In the genomic region with DNA sequence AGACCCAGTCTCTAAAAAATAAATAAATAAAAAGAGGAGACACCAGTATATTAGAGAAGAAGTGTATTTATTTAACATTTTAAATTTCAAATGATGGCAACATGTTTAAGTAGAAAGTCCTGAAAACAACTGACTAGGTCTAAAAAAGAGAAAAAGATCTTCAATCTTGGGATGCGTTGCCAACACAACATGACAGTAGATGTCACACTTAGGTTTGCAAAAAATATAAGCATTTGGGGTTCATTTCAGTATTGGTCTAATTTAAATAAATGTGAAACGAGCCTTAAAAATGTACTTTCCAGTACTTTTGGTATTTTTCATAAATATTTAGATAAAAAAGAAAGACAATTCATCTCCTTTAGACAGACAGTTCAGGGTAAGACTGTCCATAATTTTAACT, we compare ENCODE assay signal across 18 cellular contexts. TPM values are rescaled to one million over a fixed set of nuclear protein-coding genes. Genes with fewer than 3 reads are reported as not detected.
DNase-seq lines count a peak whose midpoint lies in the region; ATAC-seq and TF ChIP-seq lines count a peak whose summit lies in the region.
"Had no signal": no experiment of that assay in that cellular context is flagged by ENCODE, and none has a peak within 500 bp of the region (broad histone marks: within the 10 kb centered on the region; RNA-seq: fewer than 3 reads in every experiment).

No MANE protein-coding gene starts in this region.

- WGBS in prostate gland = 96% methylated on average over 2 of the region's 2 CpGs

- no peak for DNase-seq in A673 (ENCODE audit: low spot score)
- DNase-seq in CD4-positive, alpha-beta memory T cell = no peak
- no peak for DNase-seq in Panc1 (ENCODE audit: low read depth, low spot score)
- DNase-seq in immature natural killer cell = no peak
- DNase-seq in substantia nigra (lab: John Stamatoyannopoulos, UW) = no peak
- no peak for DNase-seq in EL
- no peak for DNase-seq in prostate gland (ENCODE audit: low spot score)
- DNase-seq: activated CD8-positive, alpha-beta memory T cell treated with anti-CD3 and anti-CD28 coated beads, Interleukin-2, amount 50 U/mL, for 4 hours; activated naive CD8-positive, alpha-beta T cell treated with anti-CD3 and anti-CD28 coated beads, Interleukin-2, amount 10 ng/mL, durations not matched to agents 7 days and 5 days; heart right ventricle; kidney; NCI-H2171 treated with DMSO at 0.1 percent for 48 hours; NCI-H774; ovary; stimulated activated CD4-positive, alpha-beta T cell treated with anti-CD3 and anti-CD28 coated beads, Interleukin-4, amount 100 ng/mL, for 4 hours had no signal

- peak overlapping the region in 6 of 8 donors; percentile 44 to 99 (median 56) for H3K4me3 Mint-ChIP-seq in CD4-positive, alpha-beta memory T cell
- H3K4me3 Mint-ChIP-seq in immature natural killer cell = peak overlapping the region in 4 of 5 donors; percentile 38 to 99 (median 64)
- H3K4me3 Mint-ChIP-seq: CD14-positive monocyte had no signal

- no peak for TF ChIP-seq CTCF in A673 (conservative IDR thresholded peaks at IDR 0.05; ENCODE audit: low read depth, low read length)
- no peak for TF ChIP-seq CTCF in Panc1 (IDR thresholded peaks at IDR 0.05)
- no peak for TF ChIP-seq CTCF in prostate gland (IDR thresholded peaks at IDR 0.05)

- ATAC-seq in Panc1 = no peak
- ATAC-seq: activated CD4-positive, CD25-positive, alpha-beta regulatory T cell treated with anti-CD3 and anti-CD28 coated beads, Interleukin-2, amount 50 U/mL, for 24 hours; heart right ventricle had no signal

- H3K27ac Mint-ChIP-seq in CD4-positive, alpha-beta memory T cell = no peak overlapping the region
- H3K27ac Mint-ChIP-seq in immature natural killer cell = peak overlapping the region in 2 of 6 donors; percentile 47 to 50

- no TSS peak for BruUV-seq in A673 (replicated peaks; lab: Mats Ljungman, UMichigan)
- BruUV-seq in Panc1 (replicated peaks; lab: Mats Ljungman, UMichigan) = no TSS peak

- CTCF ChIA-PET in A673 (lab: Charles Lee) = no interaction called here
- CTCF ChIA-PET in CD4-positive, alpha-beta memory T cell (lab: Charles Lee; ENCODE audit: partially characterized antibody) = interaction anchor here (1.0 to 4.0 kb wide), 12 partner anchors 9 to 79 kb away, joined by 3 to 47 read pairs (median 20); partner anchors contain the start of genes CDH24, PRMT5 and PSMB5
- CTCF ChIA-PET in Panc1 (lab: Charles Lee) = interaction anchor here (1.1 kb wide), 1 partner anchor 63 kb away, joined by 3 read pairs; no protein-coding TSS in a partner anchor

- peak overlapping the region; percentile 55 for H3K4me3 ChIP-seq in A673 (ENCODE audit: low read depth, low read length, poor library complexity, severe bottlenecking)
- H3K4me3 ChIP-seq in CD4-positive, alpha-beta memory T cell (ENCODE audit: low read length in 2 of 2) = no peak overlapping the region
- H3K4me3 ChIP-seq in Panc1 (ENCODE audit: low read depth in 2 of 2, low read length in 2 of 2) = no peak overlapping the region
- H3K4me3 ChIP-seq in prostate gland = no peak overlapping the region
- H3K4me3 ChIP-seq: ovary had no signal

- H3K9me3 Mint-ChIP-seq in CD4-positive, alpha-beta memory T cell = no peaks in the 10 kb centered on the region
- no peaks in the 10 kb centered on the region for H3K9me3 Mint-ChIP-seq in immature natural killer cell
- H3K9me3 Mint-ChIP-seq: activated naive CD8-positive, alpha-beta T cell treated with anti-CD3 and anti-CD28 coated beads, Interleukin-2, amount 10 ng/mL, durations not matched to agents 7 days and 5 days; CD14-positive monocyte had no signal

- intact Hi-C loops in A673 (cut with micrococcal nuclease; ENCODE audit: unreplicated experiment) (loop anchor here (1.0 kb wide), 1 partner anchor 23 kb away; the partner anchor contains the start of gene AJUBA), Panc1 (cut with micrococcal nuclease; ENCODE audit: unreplicated experiment) (no loop called here), prostate gland (cut with DNase I) (no loop called here)
- intact Hi-C loops in CD4-positive, alpha-beta memory T cell (cut with micrococcal nuclease) = no loop called here

- no peaks in the 10 kb centered on the region for H3K36me3 ChIP-seq in A673 (ENCODE audit: insufficient read depth, low read length, poor library complexity, severe bottlenecking)
- no peaks in the 10 kb centered on the region for H3K36me3 ChIP-seq in CD4-positive, alpha-beta memory T cell (ENCODE audit: insufficient read depth, low read length)
- H3K36me3 ChIP-seq in Panc1 (ENCODE audit: control insufficient read depth, insufficient read depth, low read length) = no peaks in the 10 kb centered on the region; the same call in 1 of the 2 replicates
- H3K36me3 ChIP-seq in prostate gland = no peaks in the 10 kb centered on the region
- H3K36me3 ChIP-seq: heart right ventricle, ovary had no signal

- H3K4me1 Mint-ChIP-seq in CD4-positive, alpha-beta memory T cell = peaks cover 13 to 46% (median 31%) of the 10 kb centered on the region in 4 donors
- H3K4me1 Mint-ChIP-seq in immature natural killer cell = peaks cover 43 to 45% of the 10 kb centered on the region in 2 donors

- H3K9me3 ChIP-seq in A673 (ENCODE audit: low read depth, low read length, poor library complexity, severe bottlenecking) = no peaks in the 10 kb centered on the region
- H3K9me3 ChIP-seq in CD4-positive, alpha-beta memory T cell (ENCODE audit: control insufficient read depth in 1 of 2, low read length in 2 of 2) = no peaks in the 10 kb centered on the region
- no peaks in the 10 kb centered on the region for H3K9me3 ChIP-seq in Panc1 (ENCODE audit: control insufficient read depth, insufficient read depth, low read depth, low read length)
- H3K9me3 ChIP-seq in prostate gland = no peaks in the 10 kb centered on the region
- H3K9me3 ChIP-seq: heart right ventricle, ovary had no signal

- no peak for TF ChIP-seq POLR2A in prostate gland (IDR thresholded peaks at IDR 0.05)

- H3K27ac ChIP-seq in A673 (ENCODE audit: low read depth, low read length, poor library complexity, severe bottlenecking) (no peak overlapping the region), Panc1 (ENCODE audit: low read length) (peak overlapping the region; percentile 97; the same call in 1 of the 2 replicates), substantia nigra (ENCODE audit: low read depth, low read length, poor library complexity, severe bottlenecking) (no peak overlapping the region), prostate gland (no peak overlapping the region)
- H3K27ac ChIP-seq in CD4-positive, alpha-beta memory T cell (ENCODE audit: low read depth, low read length) = no peak overlapping the region
- H3K27ac ChIP-seq: ovary had no signal

- POLR2A ChIA-PET in A673 (lab: Charles Lee; ENCODE audit: low non-redundant PET) = no interaction called here
- POLR2A ChIA-PET in CD4-positive, alpha-beta memory T cell (lab: Charles Lee; ENCODE audit: partially characterized antibody) = interaction anchor here (2.3 to 3.2 kb wide), 5 partner anchors 18 to 443 kb away, joined by 8 to 42 read pairs (median 21); partner anchors contain the start of genes AJUBA and PRMT5
- POLR2A ChIA-PET in Panc1 (lab: Charles Lee) = no interaction called here

- H3K27me3 ChIP-seq in A673 (replicated peaks; ENCODE audit: insufficient read depth, low read depth, low read length, poor library complexity) = no peaks in the 10 kb centered on the region
- H3K27me3 ChIP-seq in CD4-positive, alpha-beta memory T cell (ENCODE audit: insufficient read depth, low read length) = no peaks in the 10 kb centered on the region
- no peaks in the 10 kb centered on the region for H3K27me3 ChIP-seq in Panc1 (ENCODE audit: control insufficient read depth, insufficient read depth, low read length)
- H3K27me3 ChIP-seq in prostate gland (replicated peaks; ENCODE audit: insufficient read depth) = no peaks in the 10 kb centered on the region
- H3K27me3 ChIP-seq: heart right ventricle, ovary had no signal

- H3K4me1 ChIP-seq in A673 (ENCODE audit: insufficient read depth, low read length, poor library complexity, severe bottlenecking) (peaks cover 36% of the 10 kb centered on the region), Panc1 (ENCODE audit: control insufficient read depth, insufficient read depth, low read length) (peaks cover 22% of the 10 kb centered on the region), prostate gland (replicated peaks) (peaks cover 2% of the 10 kb centered on the region)
- H3K4me1 ChIP-seq in CD4-positive, alpha-beta memory T cell (ENCODE audit: insufficient read depth, low read length) = peaks cover 36% of the 10 kb centered on the region

- in situ Hi-C loops in Panc1 (cut with HindIII; ENCODE audit: low pct_unique_long_range_greater_than_20kb, low sequenced_read_pairs) = no loop called here

- peaks cover 0 to 6% of the 10 kb centered on the region in 2 donors for H3K36me3 Mint-ChIP-seq in CD4-positive, alpha-beta memory T cell
- no peaks in the 10 kb centered on the region for H3K36me3 Mint-ChIP-seq in immature natural killer cell
- H3K36me3 Mint-ChIP-seq: activated naive CD8-positive, alpha-beta T cell treated with anti-CD3 and anti-CD28 coated beads, Interleukin-2, amount 10 ng/mL, durations not matched to agents 7 days and 5 days had no signal

- H3K27me3 Mint-ChIP-seq in CD4-positive, alpha-beta memory T cell = no peaks in the 10 kb centered on the region
- peaks cover 3 to 12% (median 7%) of the 10 kb centered on the region in 3 donors for H3K27me3 Mint-ChIP-seq in immature natural killer cell (ENCODE audit: low read depth in 3 of 3)
- H3K27me3 Mint-ChIP-seq: activated naive CD8-positive, alpha-beta T cell treated with anti-CD3 and anti-CD28 coated beads, Interleukin-2, amount 10 ng/mL, durations not matched to agents 7 days and 5 days had no signal

RNA-seq across cellular contexts. Expression of gene C14orf93, which starts 4.5 kb away (rescaled TPM):
- total RNA-seq in A673 (2021) (9.9 and 10.8 TPM in 2 replicates), Panc1 (2021; ENCODE audit: unreplicated experiment) (5.6 TPM), prostate gland (10 to 100 TPM; 15.1 to 17.6 TPM)
- total RNA-seq in CD4-positive, alpha-beta memory T cell = 10 to 100 TPM; 13.2 to 13.3 TPM
- 1 to 10 TPM; 6.0 to 7.9 TPM for polyA plus RNA-seq in CD4-positive, alpha-beta memory T cell
- 7.1 TPM for polyA plus RNA-seq in Panc1 (2012; ENCODE audit: insufficient read length)
- polyA plus RNA-seq in immature natural killer cell = 1 to 10 TPM; 3.4 to 9.8 (median 5.0) TPM

RNA-seq across cellular contexts. Expression of gene AJUBA, which starts 23.1 kb away (rescaled TPM):
- 37.6 and 43.6 TPM in 2 replicates for total RNA-seq in A673 (2021)
- total RNA-seq in CD4-positive, alpha-beta memory T cell = 1 to 10 TPM; 2.8 to 3.9 TPM
- 1 to 10 TPM in 1 of 2 donors, under 1 TPM in 1; 0.30 to 1.3 TPM for polyA plus RNA-seq in CD4-positive, alpha-beta memory T cell
- 50.2 TPM for total RNA-seq in Panc1 (2021; ENCODE audit: unreplicated experiment)
- 22.9 TPM for polyA plus RNA-seq in Panc1 (2012; ENCODE audit: insufficient read length)
- under 1 TPM in 2 of 3 donors, not detected in 1; 0.18 to 0.21 TPM for polyA plus RNA-seq in immature natural killer cell
- total RNA-seq in prostate gland = 10 to 100 TPM; 21.0 to 27.9 TPM
- polyA plus RNA-seq: CD14-positive monocyte had no signal

RNA-seq across cellular contexts. Expression of gene PSMB5, which starts 29.2 kb away (rescaled TPM):
- 491 and 500 TPM in 2 replicates for total RNA-seq in A673 (2021)
- total RNA-seq in CD4-positive, alpha-beta memory T cell = 10 to 100 TPM; 31.4 to 33.6 TPM
- polyA plus RNA-seq in CD4-positive, alpha-beta memory T cell = 10 to 100 TPM; 52.9 to 56.6 TPM
- total RNA-seq in Panc1 (2021; ENCODE audit: unreplicated experiment) = 149 TPM
- 252 TPM for polyA plus RNA-seq in Panc1 (2012; ENCODE audit: insufficient read length)
- polyA plus RNA-seq in immature natural killer cell = 10 to 100 TPM; 25.6 to 54.3 (median 39.7) TPM
- 100 to 1,000 TPM; 124 to 152 TPM for total RNA-seq in prostate gland

RNA-seq across cellular contexts. Expression of gene PSMB11, which starts 36.6 kb away (rescaled TPM):
- not detected in 2 replicates for total RNA-seq in A673 (2021)
- not detected for total RNA-seq in CD4-positive, alpha-beta memory T cell
- not detected for polyA plus RNA-seq in CD4-positive, alpha-beta memory T cell
- total RNA-seq in Panc1 (2021; ENCODE audit: unreplicated experiment) = not detected
- not detected for polyA plus RNA-seq in Panc1 (2012; ENCODE audit: insufficient read length)
- not detected for polyA plus RNA-seq in immature natural killer cell
- not detected for total RNA-seq in prostate gland
- total RNA-seq: activated naive CD8-positive, alpha-beta T cell treated with anti-CD3 and anti-CD28 coated beads, Interleukin-2, amount 10 ng/mL, durations not matched to agents 7 days and 5 days; bronchial epithelial cell; heart right ventricle; kidney; ovary had no signal
- polyA plus RNA-seq: CD14-positive monocyte, heart right ventricle, ovary had no signal

RNA-seq across cellular contexts. Expression of gene HAUS4, which starts 48.6 kb away (rescaled TPM):
- total RNA-seq in A673 (2021) (62.7 and 73.9 TPM in 2 replicates), Panc1 (2021; ENCODE audit: unreplicated experiment) (25.7 TPM), prostate gland (10 to 100 TPM; 39.8 to 53.3 TPM)
- 10 to 100 TPM; 32.6 to 35.7 TPM for total RNA-seq in CD4-positive, alpha-beta memory T cell
- 10 to 100 TPM; 29.1 to 31.3 TPM for polyA plus RNA-seq in CD4-positive, alpha-beta memory T cell
- polyA plus RNA-seq in Panc1 (2012; ENCODE audit: insufficient read length) = 14.1 TPM
- 10 to 100 TPM; 23.0 to 26.2 (median 23.2) TPM for polyA plus RNA-seq in immature natural killer cell
